ENCODE assay signal across 8 cellular contexts in genomic region chr1:91803847-91804545, GRCh38.
DNase-seq lines count a peak whose midpoint lies in the region; ATAC-seq and TF ChIP-seq lines count a peak whose summit lies in the region.

No MANE protein-coding gene starts in this region.

- H2AFZ ChIP-seq in MM.1S (ENCODE audit: low read length), result peak overlapping the region; percentile 63

- H3K9me2 ChIP-seq in MM.1S (replicated peaks; ENCODE audit: insufficient read depth, low read length), result no peaks in the 10 kb centered on the region

- H3K9me3 ChIP-seq in MM.1S (replicated peaks; ENCODE audit: insufficient read depth, low read length), result no peaks in the 10 kb centered on the region

- no peak for TF ChIP-seq CTCF in MM.1S (IDR thresholded peaks at IDR 0.05; ENCODE audit: low read length)

- H3K4me3 ChIP-seq in MM.1S (ENCODE audit: low read length), result peak overlapping the region; percentile 25

- H3K4me2 ChIP-seq in MM.1S (ENCODE audit: low read depth, low read length), result peak overlapping the region; percentile 80

- peaks cover 15% of the 10 kb centered on the region for H3K4me1 ChIP-seq in MM.1S (ENCODE audit: low read length)

- no peaks in the 10 kb centered on the region for H3K79me2 ChIP-seq in MM.1S (ENCODE audit: low read length)

- H3K27me3 ChIP-seq in MM.1S (replicated peaks; ENCODE audit: insufficient read depth, low read length), result no peaks in the 10 kb centered on the region

- DNase-seq in GDM1 (lab: John Stamatoyannopoulos, UW) (peak; percentile 12), MM.1S (peak; percentile 78), germinal center (ENCODE audit: low spot score) (peak; percentile 37), medulla oblongata (ENCODE audit: extremely low spot score) (no peak), anterior cingulate cortex (lab: John Stamatoyannopoulos, UW) (no peak)
- peak; percentile 44 to 61 for DNase-seq in activated CD8-positive, alpha-beta memory T cell treated with anti-CD3 and anti-CD28 coated beads for 1 hour (ENCODE audit: extremely low read depth in 1 of 2, low read depth in 1 of 2)
- DNase-seq in stimulated activated CD8-positive, alpha-beta memory T cell treated with anti-CD3 and anti-CD28 coated beads, Interleukin-2, amount 100 ng/mL, for 48 hours (ENCODE audit: low read depth in 2 of 2), result peak; percentile 37 to 56

- peak overlapping the region; percentile 16; the same call in 1 of the 2 replicates for H3K9ac ChIP-seq in MM.1S (ENCODE audit: low read length)

- H4K20me1 ChIP-seq in MM.1S (ENCODE audit: insufficient read depth, low read length), result no peaks in the 10 kb centered on the region

- peak; percentile 89 for ATAC-seq in GM21619 (IDR thresholded peaks at IDR 0.05; ENCODE audit: unreplicated experiment)

- no peaks in the 10 kb centered on the region for H3K36me3 ChIP-seq in MM.1S (replicated peaks; ENCODE audit: insufficient read depth, low read length)

- H3F3A ChIP-seq in MM.1S (ENCODE audit: insufficient read depth, low read length), result peaks cover 9% of the 10 kb centered on the region

- H3K27ac ChIP-seq in MM.1S (ENCODE audit: low read length), result peak overlapping the region; percentile 45; the same call in 1 of the 2 replicates

Comparison
In these comparisons a context has a peak if more than half of its experiments do, and no peak if none do; other contexts are left out.
1. DNase-seq: peak in GDM1 (single experiment), MM.1S (single experiment), activated CD8-positive, alpha-beta memory T cell treated with anti-CD3 and anti-CD28 coated beads for 1 hour (2 of 2), germinal center (single experiment) and stimulated activated CD8-positive, alpha-beta memory T cell treated with anti-CD3 and anti-CD28 coated beads, Interleukin-2, amount 100 ng/mL, for 48 hours (2 of 2); none in medulla oblongata (single experiment) and anterior cingulate cortex (0 of 58).